In the genomic region with DNA sequence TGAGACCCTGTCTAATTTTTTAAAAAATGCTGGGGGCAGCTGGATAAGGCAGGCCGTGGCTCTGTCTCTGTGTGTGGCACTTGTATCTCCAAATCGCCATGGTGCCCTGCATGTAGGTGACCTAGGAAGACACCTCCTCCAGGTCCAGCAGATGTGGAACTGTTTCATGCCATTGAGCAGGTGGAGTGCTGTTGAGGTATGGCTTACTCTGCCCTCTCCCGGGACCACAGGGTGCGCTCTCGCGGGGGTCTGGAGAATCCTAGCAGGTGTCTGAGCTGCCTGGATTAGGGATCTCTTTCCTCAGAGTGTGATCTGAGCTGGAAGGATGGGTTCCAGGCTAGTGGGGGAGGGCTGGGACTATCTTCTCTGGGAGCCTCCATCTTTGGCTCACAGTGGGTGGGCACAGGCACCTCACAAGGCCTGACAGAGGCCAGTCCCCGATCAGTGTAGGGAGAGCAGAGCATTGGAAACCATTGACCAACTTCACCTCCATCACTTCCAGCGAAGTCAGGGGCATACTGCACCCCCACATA, we compare ENCODE assay signal across 1 cellular context.
TF ChIP-seq lines count a peak whose summit lies in the region.

No MANE protein-coding gene starts in this region.

TF ChIP-seq in WTC11, 78 proteins besides CTCF, POLR2A, EP300 and RAD21 (continued from another document):
- TF ChIP-seq, protein P1, sequence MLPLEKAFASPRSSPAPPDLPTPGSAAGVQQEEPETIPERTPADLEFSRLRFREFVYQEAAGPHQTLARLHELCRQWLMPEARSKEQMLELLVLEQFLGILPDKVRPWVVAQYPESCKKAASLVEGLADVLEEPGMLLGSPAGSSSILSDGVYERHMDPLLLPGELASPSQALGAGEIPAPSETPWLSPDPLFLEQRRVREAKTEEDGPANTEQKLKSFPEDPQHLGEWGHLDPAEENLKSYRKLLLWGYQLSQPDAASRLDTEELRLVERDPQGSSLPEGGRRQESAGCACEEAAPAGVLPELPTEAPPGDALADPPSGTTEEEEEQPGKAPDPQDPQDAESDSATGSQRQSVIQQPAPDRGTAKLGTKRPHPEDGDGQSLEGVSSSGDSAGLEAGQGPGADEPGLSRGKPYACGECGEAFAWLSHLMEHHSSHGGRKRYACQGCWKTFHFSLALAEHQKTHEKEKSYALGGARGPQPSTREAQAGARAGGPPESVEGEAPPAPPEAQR (CRISPR knock-in tag; IDR thresholded peaks at IDR 0.05), result no peak
- TF ChIP-seq JAZF1 (CRISPR knock-in tag; IDR thresholded peaks at IDR 0.05), result no peak
- TF ChIP-seq, protein P2, sequence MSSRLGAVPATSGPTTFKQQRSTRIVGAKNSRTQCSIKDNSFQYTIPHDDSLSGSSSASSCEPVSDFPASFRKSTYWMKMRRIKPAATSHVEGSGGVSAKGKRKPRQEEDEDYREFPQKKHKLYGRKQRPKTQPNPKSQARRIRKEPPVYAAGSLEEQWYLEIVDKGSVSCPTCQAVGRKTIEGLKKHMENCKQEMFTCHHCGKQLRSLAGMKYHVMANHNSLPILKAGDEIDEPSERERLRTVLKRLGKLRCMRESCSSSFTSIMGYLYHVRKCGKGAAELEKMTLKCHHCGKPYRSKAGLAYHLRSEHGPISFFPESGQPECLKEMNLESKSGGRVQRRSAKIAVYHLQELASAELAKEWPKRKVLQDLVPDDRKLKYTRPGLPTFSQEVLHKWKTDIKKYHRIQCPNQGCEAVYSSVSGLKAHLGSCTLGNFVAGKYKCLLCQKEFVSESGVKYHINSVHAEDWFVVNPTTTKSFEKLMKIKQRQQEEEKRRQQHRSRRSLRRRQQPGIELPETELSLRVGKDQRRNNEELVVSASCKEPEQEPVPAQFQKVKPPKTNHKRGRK (CRISPR knock-in tag; IDR thresholded peaks at IDR 0.05; ENCODE audit: borderline replicate concordance), result no peak
- TF ChIP-seq, protein P3, sequence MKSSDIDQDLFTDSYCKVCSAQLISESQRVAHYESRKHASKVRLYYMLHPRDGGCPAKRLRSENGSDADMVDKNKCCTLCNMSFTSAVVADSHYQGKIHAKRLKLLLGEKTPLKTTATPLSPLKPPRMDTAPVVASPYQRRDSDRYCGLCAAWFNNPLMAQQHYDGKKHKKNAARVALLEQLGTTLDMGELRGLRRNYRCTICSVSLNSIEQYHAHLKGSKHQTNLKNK (CRISPR knock-in tag; IDR thresholded peaks at IDR 0.05), result no peak
- TF ChIP-seq ZNF232 (CRISPR knock-in tag; IDR thresholded peaks at IDR 0.05), result no peak
- TF ChIP-seq, protein P4, sequence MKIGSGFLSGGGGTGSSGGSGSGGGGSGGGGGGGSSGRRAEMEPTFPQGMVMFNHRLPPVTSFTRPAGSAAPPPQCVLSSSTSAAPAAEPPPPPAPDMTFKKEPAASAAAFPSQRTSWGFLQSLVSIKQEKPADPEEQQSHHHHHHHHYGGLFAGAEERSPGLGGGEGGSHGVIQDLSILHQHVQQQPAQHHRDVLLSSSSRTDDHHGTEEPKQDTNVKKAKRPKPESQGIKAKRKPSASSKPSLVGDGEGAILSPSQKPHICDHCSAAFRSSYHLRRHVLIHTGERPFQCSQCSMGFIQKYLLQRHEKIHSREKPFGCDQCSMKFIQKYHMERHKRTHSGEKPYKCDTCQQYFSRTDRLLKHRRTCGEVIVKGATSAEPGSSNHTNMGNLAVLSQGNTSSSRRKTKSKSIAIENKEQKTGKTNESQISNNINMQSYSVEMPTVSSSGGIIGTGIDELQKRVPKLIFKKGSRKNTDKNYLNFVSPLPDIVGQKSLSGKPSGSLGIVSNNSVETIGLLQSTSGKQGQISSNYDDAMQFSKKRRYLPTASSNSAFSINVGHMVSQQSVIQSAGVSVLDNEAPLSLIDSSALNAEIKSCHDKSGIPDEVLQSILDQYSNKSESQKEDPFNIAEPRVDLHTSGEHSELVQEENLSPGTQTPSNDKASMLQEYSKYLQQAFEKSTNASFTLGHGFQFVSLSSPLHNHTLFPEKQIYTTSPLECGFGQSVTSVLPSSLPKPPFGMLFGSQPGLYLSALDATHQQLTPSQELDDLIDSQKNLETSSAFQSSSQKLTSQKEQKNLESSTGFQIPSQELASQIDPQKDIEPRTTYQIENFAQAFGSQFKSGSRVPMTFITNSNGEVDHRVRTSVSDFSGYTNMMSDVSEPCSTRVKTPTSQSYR (CRISPR knock-in tag; IDR thresholded peaks at IDR 0.05), result no peak
- TF ChIP-seq CBFB (CRISPR knock-in tag; IDR thresholded peaks at IDR 0.05; ENCODE audit: low read depth), result no peak
- TF ChIP-seq TEAD4 (CRISPR knock-in tag; IDR thresholded peaks at IDR 0.05), result no peak
- TF ChIP-seq, protein P5, sequence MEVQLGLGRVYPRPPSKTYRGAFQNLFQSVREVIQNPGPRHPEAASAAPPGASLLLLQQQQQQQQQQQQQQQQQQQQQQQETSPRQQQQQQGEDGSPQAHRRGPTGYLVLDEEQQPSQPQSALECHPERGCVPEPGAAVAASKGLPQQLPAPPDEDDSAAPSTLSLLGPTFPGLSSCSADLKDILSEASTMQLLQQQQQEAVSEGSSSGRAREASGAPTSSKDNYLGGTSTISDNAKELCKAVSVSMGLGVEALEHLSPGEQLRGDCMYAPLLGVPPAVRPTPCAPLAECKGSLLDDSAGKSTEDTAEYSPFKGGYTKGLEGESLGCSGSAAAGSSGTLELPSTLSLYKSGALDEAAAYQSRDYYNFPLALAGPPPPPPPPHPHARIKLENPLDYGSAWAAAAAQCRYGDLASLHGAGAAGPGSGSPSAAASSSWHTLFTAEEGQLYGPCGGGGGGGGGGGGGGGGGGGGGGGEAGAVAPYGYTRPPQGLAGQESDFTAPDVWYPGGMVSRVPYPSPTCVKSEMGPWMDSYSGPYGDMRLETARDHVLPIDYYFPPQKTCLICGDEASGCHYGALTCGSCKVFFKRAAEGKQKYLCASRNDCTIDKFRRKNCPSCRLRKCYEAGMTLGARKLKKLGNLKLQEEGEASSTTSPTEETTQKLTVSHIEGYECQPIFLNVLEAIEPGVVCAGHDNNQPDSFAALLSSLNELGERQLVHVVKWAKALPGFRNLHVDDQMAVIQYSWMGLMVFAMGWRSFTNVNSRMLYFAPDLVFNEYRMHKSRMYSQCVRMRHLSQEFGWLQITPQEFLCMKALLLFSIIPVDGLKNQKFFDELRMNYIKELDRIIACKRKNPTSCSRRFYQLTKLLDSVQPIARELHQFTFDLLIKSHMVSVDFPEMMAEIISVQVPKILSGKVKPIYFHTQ (CRISPR knock-in tag; IDR thresholded peaks at IDR 0.05), result no peak
- TF ChIP-seq SOX15 (CRISPR knock-in tag; IDR thresholded peaks at IDR 0.05), result no peak
- TF ChIP-seq, protein P6, sequence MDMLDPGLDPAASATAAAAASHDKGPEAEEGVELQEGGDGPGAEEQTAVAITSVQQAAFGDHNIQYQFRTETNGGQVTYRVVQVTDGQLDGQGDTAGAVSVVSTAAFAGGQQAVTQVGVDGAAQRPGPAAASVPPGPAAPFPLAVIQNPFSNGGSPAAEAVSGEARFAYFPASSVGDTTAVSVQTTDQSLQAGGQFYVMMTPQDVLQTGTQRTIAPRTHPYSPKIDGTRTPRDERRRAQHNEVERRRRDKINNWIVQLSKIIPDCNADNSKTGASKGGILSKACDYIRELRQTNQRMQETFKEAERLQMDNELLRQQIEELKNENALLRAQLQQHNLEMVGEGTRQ (CRISPR knock-in tag; IDR thresholded peaks at IDR 0.05), result no peak
- TF ChIP-seq, protein P7, sequence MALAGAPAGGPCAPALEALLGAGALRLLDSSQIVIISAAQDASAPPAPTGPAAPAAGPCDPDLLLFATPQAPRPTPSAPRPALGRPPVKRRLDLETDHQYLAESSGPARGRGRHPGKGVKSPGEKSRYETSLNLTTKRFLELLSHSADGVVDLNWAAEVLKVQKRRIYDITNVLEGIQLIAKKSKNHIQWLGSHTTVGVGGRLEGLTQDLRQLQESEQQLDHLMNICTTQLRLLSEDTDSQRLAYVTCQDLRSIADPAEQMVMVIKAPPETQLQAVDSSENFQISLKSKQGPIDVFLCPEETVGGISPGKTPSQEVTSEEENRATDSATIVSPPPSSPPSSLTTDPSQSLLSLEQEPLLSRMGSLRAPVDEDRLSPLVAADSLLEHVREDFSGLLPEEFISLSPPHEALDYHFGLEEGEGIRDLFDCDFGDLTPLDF (CRISPR knock-in tag; IDR thresholded peaks at IDR 0.05), result no peak
- TF ChIP-seq, protein P8, sequence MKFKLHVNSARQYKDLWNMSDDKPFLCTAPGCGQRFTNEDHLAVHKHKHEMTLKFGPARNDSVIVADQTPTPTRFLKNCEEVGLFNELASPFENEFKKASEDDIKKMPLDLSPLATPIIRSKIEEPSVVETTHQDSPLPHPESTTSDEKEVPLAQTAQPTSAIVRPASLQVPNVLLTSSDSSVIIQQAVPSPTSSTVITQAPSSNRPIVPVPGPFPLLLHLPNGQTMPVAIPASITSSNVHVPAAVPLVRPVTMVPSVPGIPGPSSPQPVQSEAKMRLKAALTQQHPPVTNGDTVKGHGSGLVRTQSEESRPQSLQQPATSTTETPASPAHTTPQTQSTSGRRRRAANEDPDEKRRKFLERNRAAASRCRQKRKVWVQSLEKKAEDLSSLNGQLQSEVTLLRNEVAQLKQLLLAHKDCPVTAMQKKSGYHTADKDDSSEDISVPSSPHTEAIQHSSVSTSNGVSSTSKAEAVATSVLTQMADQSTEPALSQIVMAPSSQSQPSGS (CRISPR knock-in tag; IDR thresholded peaks at IDR 0.05; ENCODE audit: borderline replicate concordance, low read depth), result no peak
- no peak for TF ChIP-seq RORB (CRISPR knock-in tag; IDR thresholded peaks at IDR 0.05)
- TF ChIP-seq, protein P9, sequence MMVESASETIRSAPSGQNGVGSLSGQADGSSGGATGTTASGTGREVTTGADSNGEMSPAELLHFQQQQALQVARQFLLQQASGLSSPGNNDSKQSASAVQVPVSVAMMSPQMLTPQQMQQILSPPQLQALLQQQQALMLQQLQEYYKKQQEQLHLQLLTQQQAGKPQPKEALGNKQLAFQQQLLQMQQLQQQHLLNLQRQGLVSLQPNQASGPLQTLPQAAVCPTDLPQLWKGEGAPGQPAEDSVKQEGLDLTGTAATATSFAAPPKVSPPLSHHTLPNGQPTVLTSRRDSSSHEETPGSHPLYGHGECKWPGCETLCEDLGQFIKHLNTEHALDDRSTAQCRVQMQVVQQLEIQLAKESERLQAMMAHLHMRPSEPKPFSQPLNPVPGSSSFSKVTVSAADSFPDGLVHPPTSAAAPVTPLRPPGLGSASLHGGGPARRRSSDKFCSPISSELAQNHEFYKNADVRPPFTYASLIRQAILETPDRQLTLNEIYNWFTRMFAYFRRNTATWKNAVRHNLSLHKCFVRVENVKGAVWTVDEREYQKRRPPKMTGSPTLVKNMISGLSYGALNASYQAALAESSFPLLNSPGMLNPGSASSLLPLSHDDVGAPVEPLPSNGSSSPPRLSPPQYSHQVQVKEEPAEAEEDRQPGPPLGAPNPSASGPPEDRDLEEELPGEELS (CRISPR knock-in tag; IDR thresholded peaks at IDR 0.05), result no peak
- TF ChIP-seq, protein P10, sequence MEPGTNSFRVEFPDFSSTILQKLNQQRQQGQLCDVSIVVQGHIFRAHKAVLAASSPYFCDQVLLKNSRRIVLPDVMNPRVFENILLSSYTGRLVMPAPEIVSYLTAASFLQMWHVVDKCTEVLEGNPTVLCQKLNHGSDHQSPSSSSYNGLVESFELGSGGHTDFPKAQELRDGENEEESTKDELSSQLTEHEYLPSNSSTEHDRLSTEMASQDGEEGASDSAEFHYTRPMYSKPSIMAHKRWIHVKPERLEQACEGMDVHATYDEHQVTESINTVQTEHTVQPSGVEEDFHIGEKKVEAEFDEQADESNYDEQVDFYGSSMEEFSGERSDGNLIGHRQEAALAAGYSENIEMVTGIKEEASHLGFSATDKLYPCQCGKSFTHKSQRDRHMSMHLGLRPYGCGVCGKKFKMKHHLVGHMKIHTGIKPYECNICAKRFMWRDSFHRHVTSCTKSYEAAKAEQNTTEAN (CRISPR knock-in tag; IDR thresholded peaks at IDR 0.05), result no peak
- no peak for TF ChIP-seq TP53 (CRISPR knock-in tag; IDR thresholded peaks at IDR 0.05)
